Comparison of ENCODE assay signal across 6 cellular contexts in genomic region chr17:75077490-75078096, GRCh38. TPM values are rescaled to one million over a fixed set of nuclear protein-coding genes. Genes with fewer than 3 reads are reported as not detected.
DNase-seq lines count a peak whose midpoint lies in the region; ATAC-seq, FAIRE-seq and TF ChIP-seq lines count a peak whose summit lies in the region.

No MANE protein-coding gene starts in this region.

- no peak; the same call in 1 of the 2 replicates for TF ChIP-seq POLR2A in GM12891 (IDR thresholded peaks at IDR 0.05; ENCODE audit: low read depth, low read length)

- peak; percentile 56 for DNase-seq in GM12891 (ENCODE audit: insufficient read length, low spot score)
- peak; percentile 46 for DNase-seq in OCI-M1 (lab: John Stamatoyannopoulos, UW)
- no peak for DNase-seq in coronary artery (ENCODE audit: low spot score)
- DNase-seq in posterior cingulate gyrus, result peak; percentile 31 to 95 (median 64)
- no peak for DNase-seq in NAMALWA (ENCODE audit: low spot score)

- no peak for ATAC-seq in GM19351 (IDR thresholded peaks at IDR 0.05; ENCODE audit: unreplicated experiment)

- peak; percentile 76 for FAIRE-seq in GM12891 (lab: Jason Lieb, UNC)

- no peak for TF ChIP-seq CTCF in coronary artery (IDR thresholded peaks at IDR 0.05)

- H3K27ac ChIP-seq in coronary artery, result peak overlapping the region; percentile 69 to 72

- peak overlapping the region; percentile 67 for H3K4me3 ChIP-seq in coronary artery

- intact Hi-C loops in posterior cingulate gyrus (cut with DNase I), result no loop called here

TF ChIP-seq in GM12891, 5 proteins besides CTCF, POLR2A, EP300 and RAD21:
- TF ChIP-seq POU2F2 (IDR thresholded peaks at IDR 0.05; ENCODE audit: low read depth, low read length) (no peak), PAX5 (IDR thresholded peaks at IDR 0.05; ENCODE audit: insufficient read depth, low read length, severe bottlenecking) (no peak), POLR2AphosphoS5 (IDR thresholded peaks at IDR 0.05; ENCODE audit: low read depth, low read length) (no peak), SPI1 (IDR thresholded peaks at IDR 0.05; ENCODE audit: low read depth, low read length) (no peak), TAF1 (IDR thresholded peaks at IDR 0.05; ENCODE audit: low read depth, low read length) (no peak)

RNA-seq across cellular contexts. Expression of gene SLC16A5, which starts 10.2 kb away (rescaled TPM):
- polyA plus RNA-seq in GM12891 (2012; ENCODE audit: low read depth, missing spikeins), result 2.4 TPM

RNA-seq across cellular contexts. Expression of gene KCTD2, which starts 30.6 kb away (rescaled TPM):
- 11.3 TPM for polyA plus RNA-seq in GM12891 (2012; ENCODE audit: low read depth, missing spikeins)

RNA-seq across cellular contexts. Expression of gene ATP5PD, which starts 30.8 kb away (rescaled TPM):
- polyA plus RNA-seq in GM12891 (2012; ENCODE audit: low read depth, missing spikeins), result 425 TPM

RNA-seq across cellular contexts. Expression of gene ARMC7, which starts 32.2 kb away (rescaled TPM):
- 7.2 TPM for polyA plus RNA-seq in GM12891 (2012; ENCODE audit: low read depth, missing spikeins)

RNA-seq across cellular contexts. Expression of gene NT5C, which starts 53.9 kb away (rescaled TPM):
- polyA plus RNA-seq in GM12891 (2012; ENCODE audit: low read depth, missing spikeins), result 60.7 TPM

Comparison
In these comparisons a context has a peak if more than half of its experiments do, and no peak if none do; other contexts are left out.
1. DNase-seq: peak in GM12891 (single experiment), OCI-M1 (single experiment) and posterior cingulate gyrus (10 of 10); none in coronary artery (single experiment) and NAMALWA (single experiment).